In the genomic region with DNA sequence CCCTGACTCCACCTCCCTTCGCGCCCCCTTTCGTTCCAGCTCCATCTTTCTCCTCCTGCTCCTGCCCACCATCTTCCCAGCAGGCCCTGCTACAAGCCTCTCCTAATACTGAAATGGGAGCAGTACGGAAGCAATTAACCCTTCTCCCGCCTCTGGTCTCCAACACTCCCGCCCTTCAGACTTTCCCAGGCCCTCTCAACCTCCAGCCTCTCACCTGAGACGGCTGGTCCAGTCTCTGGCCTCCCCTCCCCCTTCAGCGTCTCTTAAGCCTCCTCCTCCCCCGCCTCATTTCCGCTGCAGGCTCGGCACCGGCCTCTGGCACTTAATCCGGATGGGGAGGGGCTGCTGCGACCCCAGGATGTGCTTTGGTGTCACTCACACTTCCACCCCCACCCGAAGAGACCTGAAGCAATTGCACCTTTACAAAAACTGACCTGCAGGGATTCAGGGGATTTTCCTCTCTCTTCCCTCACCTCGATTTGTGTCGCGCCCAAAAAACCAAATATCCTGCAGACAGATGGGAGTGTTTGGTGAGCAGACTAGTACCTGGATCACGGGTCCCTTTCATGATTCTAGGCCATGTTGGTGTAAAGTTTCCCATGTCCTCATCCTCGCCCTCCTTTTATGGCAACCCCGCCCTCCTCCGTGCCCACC, we compare ENCODE assay signal across 8 cellular contexts. TPM values are rescaled to one million over a fixed set of nuclear protein-coding genes. Genes with fewer than 3 reads are reported as not detected.
DNase-seq lines count a peak whose midpoint lies in the region; ATAC-seq and TF ChIP-seq lines count a peak whose summit lies in the region.

No MANE protein-coding gene starts in this region.

- H3K9me3 Mint-ChIP-seq in activated CD4-positive, alpha-beta T cell treated with anti-CD3 and anti-CD28 coated beads, Interleukin-2, amount 10 ng/mL, durations not matched to agents 24 days and 14 days = no peaks in the 10 kb centered on the region

- H3K27me3 ChIP-seq in mononuclear cell (ENCODE audit: insufficient read depth, low read length) = no peaks in the 10 kb centered on the region
- peaks cover 0 to 8% (median 0%) of the 10 kb centered on the region in 3 donors for H3K27me3 ChIP-seq in stomach

- no peak for TF ChIP-seq EP300 in stomach (IDR thresholded peaks at IDR 0.05)

- H3K27me3 Mint-ChIP-seq in activated CD4-positive, alpha-beta T cell treated with anti-CD3 and anti-CD28 coated beads, Interleukin-2, amount 10 ng/mL, durations not matched to agents 24 days and 14 days = peaks cover 4% of the 10 kb centered on the region

- peak overlapping the region; percentile 98 for H3K4me3 Mint-ChIP-seq in activated CD4-positive, alpha-beta T cell treated with anti-CD3 and anti-CD28 coated beads, Interleukin-2, amount 10 ng/mL, durations not matched to agents 24 days and 14 days

- peak; percentile 68 for ATAC-seq in GM21825 (IDR thresholded peaks at IDR 0.05; ENCODE audit: unreplicated experiment)

- H3K4me3 ChIP-seq in epithelial cell of proximal tubule (ENCODE audit: low read depth, low read length) = peak overlapping the region; percentile 69
- H3K4me3 ChIP-seq in mononuclear cell (ENCODE audit: low read length) = peak overlapping the region; percentile 49
- H3K4me3 ChIP-seq in stomach = peak overlapping the region; percentile 53 to 62 (median 60)

- DNase-seq in ELF-1 (ENCODE audit: low read depth, low spot score) (peak; percentile 98), NCI-H1105 (lab: John Stamatoyannopoulos, UW) (peak; percentile 76), epithelial cell of proximal tubule (ENCODE audit: low read depth) (no peak), stomach (peak; percentile 42), SKM-1 (lab: John Stamatoyannopoulos, UW; ENCODE audit: unreplicated experiment) (no peak)
- DNase-seq in activated CD4-positive, alpha-beta T cell treated with anti-CD3 and anti-CD28 coated beads, Interleukin-2, amount 10 ng/mL, durations not matched to agents 24 days and 14 days = peak; percentile 80

- H3K4me1 ChIP-seq in mononuclear cell (ENCODE audit: insufficient read depth, low read length) (peaks cover 8% of the 10 kb centered on the region), stomach (peaks cover 0 to 9% (median 4%) of the 10 kb centered on the region in 4 donors)

- H3K27ac ChIP-seq in stomach = peak overlapping the region; percentile 83 to 88 (median 86)

- no peaks in the 10 kb centered on the region for H3K9me3 ChIP-seq in mononuclear cell (ENCODE audit: low read depth, low read length)
- no peaks in the 10 kb centered on the region for H3K9me3 ChIP-seq in stomach

- H3K36me3 ChIP-seq in stomach = no peaks in the 10 kb centered on the region

- TF ChIP-seq CTCF in epithelial cell of proximal tubule (conservative IDR thresholded peaks at IDR 0.05; ENCODE audit: low read depth, low read length) (no peak), stomach (IDR thresholded peaks at IDR 0.05) (no peak)

- H3K27ac Mint-ChIP-seq in activated CD4-positive, alpha-beta T cell treated with anti-CD3 and anti-CD28 coated beads, Interleukin-2, amount 10 ng/mL, durations not matched to agents 24 days and 14 days = peak overlapping the region; percentile 96

- H3K4me1 Mint-ChIP-seq in activated CD4-positive, alpha-beta T cell treated with anti-CD3 and anti-CD28 coated beads, Interleukin-2, amount 10 ng/mL, durations not matched to agents 24 days and 14 days = peaks cover 14% of the 10 kb centered on the region

- WGBS in stomach, 5 donors = 0 to 25% (median 5%) methylated on average over 20 to 22 of the region's 22 CpGs

- peaks cover 11% of the 10 kb centered on the region for H3K36me3 Mint-ChIP-seq in activated CD4-positive, alpha-beta T cell treated with anti-CD3 and anti-CD28 coated beads, Interleukin-2, amount 10 ng/mL, durations not matched to agents 24 days and 14 days (ENCODE audit: low read depth)

- TF ChIP-seq POLR2A in stomach (IDR thresholded peaks at IDR 0.05) = no peak

- intact Hi-C loops in activated CD4-positive, alpha-beta T cell treated with anti-CD3 and anti-CD28 coated beads, Interleukin-2, amount 10 ng/mL, durations not matched to agents 24 days and 14 days (cut with micrococcal nuclease) = loop anchor here (2.0 kb wide), 1 partner anchor 39 kb away; the partner anchor contains the start of gene BEX4
- intact Hi-C loops in stomach (cut with DNase I; ENCODE audit: low total_unique reads) = no loop called here

RNA-seq across cellular contexts. Expression of gene TCEAL8, which starts 0.7 kb away (rescaled TPM):
- 22.1 and 23.5 TPM in 2 replicates for total RNA-seq in activated CD4-positive, alpha-beta T cell treated with anti-CD3 and anti-CD28 coated beads, Interleukin-2, amount 10 ng/mL, durations not matched to agents 24 days and 14 days
- total RNA-seq in epithelial cell of proximal tubule = 68.1 and 92.6 TPM in 2 replicates
- total RNA-seq in mononuclear cell = 29.5 TPM
- total RNA-seq in stomach = 100 to 1,000 TPM in 2 of 5 donors, 10 to 100 TPM in 3; 20.0 to 118 (median 70.0) TPM
- polyA plus RNA-seq in stomach = 100 to 1,000 TPM in 1 of 3 donors, 10 to 100 TPM in 2; 52.4 to 118 (median 86.5) TPM

RNA-seq across cellular contexts. Expression of gene TCEAL5, which starts 22.3 kb away (rescaled TPM):
- total RNA-seq in activated CD4-positive, alpha-beta T cell treated with anti-CD3 and anti-CD28 coated beads, Interleukin-2, amount 10 ng/mL, durations not matched to agents 24 days and 14 days = not detected in 2 replicates
- total RNA-seq in epithelial cell of proximal tubule (0.22 TPM in 1 of 2 replicates, not detected in the other), mononuclear cell (0.10 TPM), stomach (1 to 10 TPM in 1 of 5 donors, not detected in 4; 1.7 TPM)
- polyA plus RNA-seq in stomach = 1 to 10 TPM in 1 of 3 donors, under 1 TPM in 2; 0.43 to 1.2 (median 0.61) TPM

RNA-seq across cellular contexts. Expression of gene BEX4, which starts 39.4 kb away (rescaled TPM):
- 4.2 and 5.9 TPM in 2 replicates for total RNA-seq in activated CD4-positive, alpha-beta T cell treated with anti-CD3 and anti-CD28 coated beads, Interleukin-2, amount 10 ng/mL, durations not matched to agents 24 days and 14 days
- total RNA-seq in epithelial cell of proximal tubule = 34.2 and 46.4 TPM in 2 replicates
- 38.4 TPM for total RNA-seq in mononuclear cell
- 10 to 100 TPM in 4 of 5 donors, 1 to 10 TPM in 1; 5.8 to 53.2 (median 19.6) TPM for total RNA-seq in stomach
- 10 to 100 TPM; 35.9 to 48.4 (median 40.0) TPM for polyA plus RNA-seq in stomach

RNA-seq across cellular contexts. Expression of gene BEX2, which starts 56.5 kb away (rescaled TPM):
- 3.4 and 3.6 TPM in 2 replicates for total RNA-seq in activated CD4-positive, alpha-beta T cell treated with anti-CD3 and anti-CD28 coated beads, Interleukin-2, amount 10 ng/mL, durations not matched to agents 24 days and 14 days
- 9.0 and 19.0 TPM in 2 replicates for total RNA-seq in epithelial cell of proximal tubule
- total RNA-seq in mononuclear cell = 32.5 TPM
- total RNA-seq in stomach = 10 to 100 TPM in 2 of 5 donors, under 1 TPM in 1, not detected in 2; 0.87 to 83.3 (median 20.0) TPM
- polyA plus RNA-seq in stomach = 10 to 100 TPM; 16.9 to 29.1 (median 20.8) TPM

Comparison
In these comparisons a context has a peak if more than half of its experiments do, and no peak if none do; other contexts are left out.
1. DNase-seq: peak in ELF-1 (single experiment), NCI-H1105 (single experiment), activated CD4-positive, alpha-beta T cell treated with anti-CD3 and anti-CD28 coated beads, Interleukin-2, amount 10 ng/mL, durations not matched to agents 24 days and 14 days (single experiment) and stomach (single experiment); none in epithelial cell of proximal tubule (single experiment) and SKM-1 (single experiment).
2. Peak in every context shown above with its lines, with median percentiles within 50 percentile points of each other: H3K4me3 ChIP-seq.